In genomic region chr3:124886168-124887051, GRCh38 we compare ENCODE assay signal across 1 cellular context.
TF ChIP-seq lines count a peak whose summit lies in the region.

No MANE protein-coding gene starts in this region.

TF ChIP-seq in WTC11, 78 proteins besides CTCF, POLR2A, EP300 and RAD21 (continued from another document):
- TF ChIP-seq ZBTB43 (CRISPR knock-in tag; IDR thresholded peaks at IDR 0.05) (no peak), ZNF416 (CRISPR knock-in tag; IDR thresholded peaks at IDR 0.05) (no peak), E2F4 (CRISPR knock-in tag; IDR thresholded peaks at IDR 0.05; ENCODE audit: borderline replicate concordance, low read depth) (no peak), ATF1 (CRISPR knock-in tag; IDR thresholded peaks at IDR 0.05) (no peak), ZNF138 (CRISPR knock-in tag; conservative IDR thresholded peaks at IDR 0.05) (no peak), EMX1 (CRISPR knock-in tag; IDR thresholded peaks at IDR 0.05) (no peak), FOXJ3 (CRISPR knock-in tag; IDR thresholded peaks at IDR 0.05; ENCODE audit: borderline replicate concordance) (no peak)
